In genomic region chr12:57992001-57992400, GRCh38 we compare ENCODE assay signal across 27 cellular contexts.
"Had no signal": no experiment of that assay in that cellular context is flagged by ENCODE, and none has a peak within 500 bp of the region (broad histone marks: within the 10 kb centered on the region; RNA-seq: fewer than 3 reads in every experiment).

No MANE protein-coding gene starts in this region.

- H3K27ac ChIP-seq: left ventricle myocardium inferior, neural progenitor cell, neutrophil, ovary, right atrium auricular region, right lobe of liver, tibial nerve, uterus had no signal

- DNase-seq: left ventricle myocardium inferior; mesendoderm; naive B cell; natural killer cell; nephron progenitor cell; occipital lobe; ovary; right lobe of liver; stimulated activated CD4-positive, alpha-beta T cell treated with anti-CD3 and anti-CD28 coated beads, Interleukin-1b, Interleukin-23, amount 100 ng/mL, for 48 hours; stimulated activated CD4-positive, alpha-beta T cell treated with anti-CD3 and anti-CD28 coated beads, Interleukin-2, amount 100 ng/mL, for 48 hours; stimulated activated CD4-positive, alpha-beta T cell treated with anti-CD3 and anti-CD28 coated beads, Interleukin-4, amount 100 ng/mL, for 4 hours; stimulated activated CD8-positive, alpha-beta memory T cell treated with anti-CD3 and anti-CD28 coated beads, Interleukin-4, amount 100 ng/mL, for 48 hours; stimulated activated naive CD4-positive, alpha-beta T cell treated with Interleukin-2 at 50 U/mL for 16 hours; stimulated activated naive CD8-positive, alpha-beta T cell treated with anti-CD3 and anti-CD28 coated beads, Interleukin-15, amount 100 ng/mL, for 72 hours; substantia nigra; uterus had no signal

- ATAC-seq: natural killer cell; right lobe of liver; stimulated activated memory B cell treated with anti-CD40 and anti-IgM and Interleukin-4, amounts not matched to agents 10 μg/mL and 1 μg/mL and 100 μg/mL, for 72 hours; stimulated activated naive CD8-positive, alpha-beta T cell treated with anti-CD3 and anti-CD28 coated beads, Interleukin-15, amount 100 ng/mL, for 72 hours had no signal

- H3K4me3 ChIP-seq: left ventricle myocardium inferior, lung, neural progenitor cell, ovary, right atrium auricular region, right lobe of liver, smooth muscle cell, tibial nerve, uterus had no signal

- H3K27me3 Mint-ChIP-seq: progenitor cell of endocrine pancreas; stimulated activated memory B cell treated with anti-CD40 and anti-IgM and Interleukin-4, amounts not matched to agents 10 μg/mL and 1 μg/mL and 100 μg/mL, for 72 hours; stimulated activated naive CD8-positive, alpha-beta T cell treated with anti-CD3 and anti-CD28 coated beads, Interleukin-15, amount 100 ng/mL, for 72 hours; type B pancreatic cell had no signal

- H3K9me3 ChIP-seq: right lobe of liver had no signal

- H3K27me3 ChIP-seq: neural progenitor cell, neutrophil, ovary, right atrium auricular region, right lobe of liver, tibial nerve, uterus had no signal

- H2AFZ ChIP-seq: neural progenitor cell had no signal

- H3K4me2 ChIP-seq: neural progenitor cell, smooth muscle cell had no signal

- H3K36me3 ChIP-seq: left ventricle myocardium inferior, neural progenitor cell, neutrophil, ovary, right atrium auricular region, right lobe of liver, tibial nerve, uterus had no signal

- H3K27ac Mint-ChIP-seq: mesothelial cell of epicardium; naive B cell; natural killer cell; nephron progenitor cell; neural progenitor cell; progenitor cell of endocrine pancreas; stimulated activated memory B cell treated with anti-CD40 and anti-IgM and Interleukin-4, amounts not matched to agents 10 μg/mL and 1 μg/mL and 100 μg/mL, for 72 hours; stimulated activated naive CD8-positive, alpha-beta T cell treated with anti-CD3 and anti-CD28 coated beads, Interleukin-15, amount 100 ng/mL, for 72 hours; type B pancreatic cell had no signal

- H3K9ac ChIP-seq: neural progenitor cell had no signal

- H3K36me3 Mint-ChIP-seq: mesothelial cell of epicardium, neural progenitor cell, type B pancreatic cell had no signal

- H3K4me1 ChIP-seq: left ventricle myocardium inferior, neural progenitor cell, right atrium auricular region, right lobe of liver, tibial nerve, uterus had no signal

- FAIRE-seq: islet of Langerhans had no signal

- H3K4me3 Mint-ChIP-seq: mesothelial cell of epicardium; naive B cell; natural killer cell; nephron progenitor cell; neural progenitor cell; stimulated activated memory B cell treated with anti-CD40 and anti-IgM and Interleukin-4, amounts not matched to agents 10 μg/mL and 1 μg/mL and 100 μg/mL, for 72 hours; stimulated activated naive CD8-positive, alpha-beta T cell treated with anti-CD3 and anti-CD28 coated beads, Interleukin-15, amount 100 ng/mL, for 72 hours; type B pancreatic cell had no signal

- H3K4me1 Mint-ChIP-seq: mesothelial cell of epicardium; naive B cell; natural killer cell; nephron progenitor cell; stimulated activated memory B cell treated with anti-CD40 and anti-IgM and Interleukin-4, amounts not matched to agents 10 μg/mL and 1 μg/mL and 100 μg/mL, for 72 hours; stimulated activated naive CD8-positive, alpha-beta T cell treated with anti-CD3 and anti-CD28 coated beads, Interleukin-15, amount 100 ng/mL, for 72 hours had no signal
